Comparison of ENCODE assay signal across 1 cellular context in genomic region chr1:145996433-145997155, GRCh38.
A peak's percentile ranks its signal among the peaks of the same experiment; 100 is the strongest.
TF ChIP-seq lines count a peak whose summit lies in the region.

Gene TXNIP (minus strand): TSS chr1:145996579. CDS start chr1:145996266, 313 bp downstream.

TF ChIP-seq in HepG2, 621 proteins besides CTCF, POLR2A, EP300 and RAD21 (continued from another document):
- peak; percentile 97 for TF ChIP-seq HINFP (CRISPR knock-in tag; IDR thresholded peaks at IDR 0.05; ENCODE audit: low read depth)
- TF ChIP-seq ATF2 (CRISPR knock-in tag; IDR thresholded peaks at IDR 0.05): peak; percentile 78
- TF ChIP-seq NR2F1 (CRISPR knock-in tag; IDR thresholded peaks at IDR 0.05): no peak
TF ChIP-seq in HepG2: peak in this region for 345.
